ENCODE assay signal across 15 cellular contexts in the genomic region with DNA sequence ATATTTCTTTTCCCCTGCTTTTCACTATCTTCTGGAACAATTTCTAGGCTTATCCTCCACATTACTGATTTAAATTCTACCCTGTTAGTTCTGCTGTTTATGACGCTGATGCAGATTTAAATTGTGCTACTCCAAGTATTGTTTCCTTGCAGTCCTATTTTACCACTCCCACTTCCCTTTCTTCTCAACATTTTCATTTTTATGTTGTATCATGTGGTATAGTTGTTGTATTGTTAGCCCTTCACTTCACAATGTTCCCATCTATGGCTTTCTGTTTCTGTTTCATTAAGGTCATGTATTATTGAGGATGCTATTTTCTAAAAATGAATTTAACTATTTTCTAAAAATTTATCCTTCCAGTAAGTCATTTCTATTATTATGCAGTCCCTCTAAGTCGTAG.
"Had no signal": no experiment of that assay in that cellular context is flagged by ENCODE, and none has a peak within 500 bp of the region (broad histone marks: within the 10 kb centered on the region; RNA-seq: fewer than 3 reads in every experiment).

No MANE protein-coding gene starts in this region.

- DNase-seq: activated CD4-positive, alpha-beta T cell treated with anti-CD3 and anti-CD28 coated beads, Interleukin-2, amount 10 ng/mL, durations not matched to agents 7 days and 5 days; activated CD8-positive, alpha-beta T cell treated with anti-CD3 and anti-CD28 coated beads, Interleukin-2, amount 10 ng/mL, durations not matched to agents 7 days and 5 days; activated gamma-delta T cell; anterior cingulate cortex; body of pancreas; heart left ventricle; islet precursor cell; left cardiac atrium; midbrain; natural killer cell; stimulated activated CD4-positive, alpha-beta T cell treated with anti-CD3 and anti-CD28 coated beads, Interleukin-2, amount 100 ng/mL, for 48 hours; stimulated activated CD8-positive, alpha-beta memory T cell treated with anti-CD3 and anti-CD28 coated beads, Interleukin-4, amount 100 ng/mL, for 48 hours; stimulated activated naive B cell treated with anti-CD40 and anti-IgM and Interleukin-4, amounts not matched to agents 10 μg/mL and 1 μg/mL and 100 μg/mL, for 72 hours; transverse colon had no signal

- ATAC-seq: activated CD4-positive, CD25-positive, alpha-beta regulatory T cell treated with anti-CD3 and anti-CD28 coated beads, Interleukin-2, amount 50 U/mL, for 24 hours; activated CD8-positive, alpha-beta T cell treated with anti-CD3 and anti-CD28 coated beads, Interleukin-2, amount 10 ng/mL, durations not matched to agents 7 days and 5 days; body of pancreas; heart left ventricle; left cardiac atrium; natural killer cell had no signal
